Comparison of ENCODE assay signal across 8 cellular contexts in the genomic region with DNA sequence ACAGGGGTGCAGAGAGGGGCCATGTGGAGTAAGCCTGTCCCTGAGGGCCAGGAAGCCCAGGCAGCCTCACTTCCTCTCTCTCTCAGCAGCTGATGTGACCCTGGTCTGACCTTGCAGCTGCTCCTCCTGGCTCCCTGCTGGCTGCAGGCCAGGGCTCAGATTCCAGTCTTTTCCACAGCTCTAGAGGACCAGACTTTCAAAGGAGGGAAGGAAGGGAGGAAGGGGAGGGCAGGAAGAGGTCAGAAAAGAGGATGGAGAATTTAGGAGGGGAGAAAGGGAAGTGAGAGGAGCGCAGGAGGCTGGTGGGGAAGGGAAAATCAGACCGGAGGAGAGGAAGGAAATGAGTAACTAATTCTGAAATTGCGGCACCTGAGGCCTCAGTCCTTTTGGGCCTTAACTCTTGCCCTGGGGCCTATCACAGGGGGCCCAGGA. TPM values are rescaled to one million over a fixed set of nuclear protein-coding genes. Genes with fewer than 3 reads are reported as not detected.
DNase-seq lines count a peak whose midpoint lies in the region; ATAC-seq and TF ChIP-seq lines count a peak whose summit lies in the region.

No MANE protein-coding gene starts in this region.

- intact Hi-C loops in mucosa of descending colon (cut with DNase I, micrococcal nuclease), result no loop called here

- H3K4me3 ChIP-seq in mucosa of descending colon, result no peak overlapping the region

- no peaks in the 10 kb centered on the region for H3K9me3 ChIP-seq in mucosa of descending colon

- no peaks in the 10 kb centered on the region for H3K36me3 ChIP-seq in mucosa of descending colon (ENCODE audit: low read depth)

- ATAC-seq in GM21576 (IDR thresholded peaks at IDR 0.05; ENCODE audit: unreplicated experiment), result peak; percentile 55
- peak; percentile 45 for ATAC-seq in mucosa of descending colon
- ATAC-seq in HG03135 (IDR thresholded peaks at IDR 0.05; ENCODE audit: unreplicated experiment), result no peak

- H3K4me1 ChIP-seq in mucosa of descending colon (ENCODE audit: low read depth), result no peaks in the 10 kb centered on the region

- TF ChIP-seq CTCF in mucosa of descending colon (IDR thresholded peaks at IDR 0.05), result no peak

- DNase-seq in DMS153 (lab: John Stamatoyannopoulos, UW) (peak; percentile 29), NCI-H1694 (lab: John Stamatoyannopoulos, UW) (peak; percentile 54), dermis blood vessel endothelial cell (peak; percentile 88), mucosa of descending colon (peak in 2 of 3 donors; percentile 42 to 52)
- no peak for DNase-seq in activated naive CD4-positive, alpha-beta T cell treated with anti-CD3 and anti-CD28 coated beads, Interleukin-2, amount 50 U/mL, for 16 hours
- DNase-seq in activated naive CD4-positive, alpha-beta T cell treated with Interleukin-2 at 50 U/mL for 16 hours, result no peak

RNA-seq across cellular contexts. Expression of gene VASH1, which starts 40.9 kb away (rescaled TPM):
- total RNA-seq in dermis blood vessel endothelial cell, result 97.0 and 97.9 TPM in 2 replicates
- 10 to 100 TPM in 1 of 3 donors, 1 to 10 TPM in 2; 4.8 to 11.6 (median 5.4) TPM for total RNA-seq in mucosa of descending colon

Comparison
In these comparisons a context has a peak if more than half of its experiments do, and no peak if none do; other contexts are left out.
1. DNase-seq: peak in DMS153 (single experiment), NCI-H1694 (single experiment), dermis blood vessel endothelial cell (single experiment) and mucosa of descending colon (2 of 3); none in activated naive CD4-positive, alpha-beta T cell treated with anti-CD3 and anti-CD28 coated beads, Interleukin-2, amount 50 U/mL, for 16 hours (single experiment) and activated naive CD4-positive, alpha-beta T cell treated with Interleukin-2 at 50 U/mL for 16 hours (single experiment).